ENCODE assay signal across 8 cellular contexts in the genomic region with DNA sequence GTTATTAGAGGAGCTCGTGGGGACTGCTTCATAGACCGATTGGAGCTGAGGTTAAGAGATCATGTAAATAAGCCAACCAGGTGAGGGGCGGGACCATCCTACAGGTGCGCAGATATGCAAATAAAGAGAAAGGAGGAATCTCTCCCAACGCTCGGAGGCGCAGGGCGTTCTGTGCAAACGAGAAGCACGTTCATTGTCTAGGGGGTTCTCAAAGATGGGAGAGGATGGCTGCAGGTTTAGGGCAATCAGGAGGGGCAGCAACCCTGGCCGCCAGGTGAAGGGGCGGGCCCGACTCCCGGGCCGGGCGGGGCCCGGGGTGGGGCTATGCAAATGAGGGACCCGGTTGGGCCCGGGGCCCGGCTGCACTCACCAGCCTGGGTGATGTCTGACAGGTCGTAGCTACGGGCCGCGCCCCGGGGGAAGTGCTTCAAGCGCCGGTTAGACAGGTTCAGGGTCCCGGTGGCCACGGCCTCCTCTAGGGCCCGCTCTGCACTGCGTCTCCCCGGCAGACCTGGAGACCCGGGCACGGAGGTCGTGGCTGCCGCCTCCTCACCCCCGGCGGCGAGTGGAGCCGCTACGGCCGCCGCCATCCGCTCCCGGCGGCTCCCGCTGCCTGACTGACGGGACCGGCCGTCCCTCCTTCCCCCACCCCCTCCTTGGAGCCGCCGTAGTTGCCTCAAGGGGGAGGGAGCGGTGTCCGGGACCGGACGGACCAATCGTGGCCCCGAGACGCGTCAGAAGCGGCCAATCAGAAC. TPM values are rescaled to one million over a fixed set of nuclear protein-coding genes. Genes with fewer than 3 reads are reported as not detected.
DNase-seq lines count a peak whose midpoint lies in the region; ATAC-seq and TF ChIP-seq lines count a peak whose summit lies in the region.

A gene with protein sequence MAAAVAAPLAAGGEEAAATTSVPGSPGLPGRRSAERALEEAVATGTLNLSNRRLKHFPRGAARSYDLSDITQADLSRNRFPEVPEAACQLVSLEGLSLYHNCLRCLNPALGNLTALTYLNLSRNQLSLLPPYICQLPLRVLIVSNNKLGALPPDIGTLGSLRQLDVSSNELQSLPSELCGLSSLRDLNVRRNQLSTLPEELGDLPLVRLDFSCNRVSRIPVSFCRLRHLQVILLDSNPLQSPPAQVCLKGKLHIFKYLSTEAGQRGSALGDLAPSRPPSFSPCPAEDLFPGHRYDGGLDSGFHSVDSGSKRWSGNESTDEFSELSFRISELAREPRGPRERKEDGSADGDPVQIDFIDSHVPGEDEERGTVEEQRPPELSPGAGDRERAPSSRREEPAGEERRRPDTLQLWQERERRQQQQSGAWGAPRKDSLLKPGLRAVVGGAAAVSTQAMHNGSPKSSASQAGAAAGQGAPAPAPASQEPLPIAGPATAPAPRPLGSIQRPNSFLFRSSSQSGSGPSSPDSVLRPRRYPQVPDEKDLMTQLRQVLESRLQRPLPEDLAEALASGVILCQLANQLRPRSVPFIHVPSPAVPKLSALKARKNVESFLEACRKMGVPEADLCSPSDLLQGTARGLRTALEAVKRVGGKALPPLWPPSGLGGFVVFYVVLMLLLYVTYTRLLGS (minus strand): TSS at position 619 of the 755 bp plus-strand sequence. CDS start 29 bp downstream, at position 590.

- H3K79me2 ChIP-seq in PC-3 (ENCODE audit: low read length) (peaks cover 24% of the 10 kb centered on the region), parathyroid adenoma (peaks cover 3% of the 10 kb centered on the region)

- H3K27me3 ChIP-seq in PC-3 (ENCODE audit: low read length): no peaks in the 10 kb centered on the region
- H3K27me3 ChIP-seq in parathyroid adenoma (ENCODE audit: control insufficient read depth, insufficient read depth, low read length): no peaks in the 10 kb centered on the region

- H3K9ac ChIP-seq in PC-3 (ENCODE audit: low read length) (peak within 1 kb of the TSS; percentile 94), parathyroid adenoma (peak within 1 kb of the TSS; percentile 98)

- H3K4me3 ChIP-seq in PC-3 (ENCODE audit: low read length) (peak within 1 kb of the TSS; percentile 78), parathyroid adenoma (ENCODE audit: low read depth, low read length) (peak within 1 kb of the TSS; percentile 99)

- TF ChIP-seq CTCF in 22Rv1 (IDR thresholded peaks at IDR 0.05) (0 out of 2 replicates have a peak, but pooled peaks have one; percentile 9), PC-3 (conservative IDR thresholded peaks at IDR 0.05; ENCODE audit: low read depth, low read length) (no peak), parathyroid adenoma (IDR thresholded peaks at IDR 0.05) (no peak)

- ATAC-seq in GM18517 (IDR thresholded peaks at IDR 0.05; ENCODE audit: unreplicated experiment) (peak; percentile 30), HG03108 (IDR thresholded peaks at IDR 0.05; ENCODE audit: unreplicated experiment) (peak; percentile 21), PC-3 (peak; percentile 34)

- peak within 1 kb of the TSS; percentile 86 for H3K4me2 ChIP-seq in PC-3 (ENCODE audit: low read length)
- peak within 1 kb of the TSS; percentile 87 for H3K4me2 ChIP-seq in parathyroid adenoma (ENCODE audit: low read length)

- no peaks in the 10 kb centered on the region for H4K20me1 ChIP-seq in PC-3 (ENCODE audit: low read length)

- H3K9me2 ChIP-seq in PC-3 (replicated peaks; ENCODE audit: low read length): no peaks in the 10 kb centered on the region

- intact Hi-C loops in PC-3 (cut with micrococcal nuclease): loop anchor here (1.0 to 5.0 kb wide), 5 partner anchors 19 to 156 kb away; a partner anchor contains a TSS

- DNase-seq in PC-3 (peak; percentile 57), activated gamma-delta T cell treated with Interleukin-2 at 50 U/mL for 16 hours (peak; percentile 52), glomerular endothelial cell (ENCODE audit: extremely low read depth, low read depth, low spot score) (no peak), medulla oblongata (ENCODE audit: extremely low spot score) (no peak)

- peaks cover 6% of the 10 kb centered on the region; the same call in 1 of the 2 replicates for H3K36me3 ChIP-seq in PC-3 (ENCODE audit: low read depth, low read length)
- H3K36me3 ChIP-seq in parathyroid adenoma (ENCODE audit: control insufficient read depth, insufficient read depth, low read length): no peaks in the 10 kb centered on the region

- BruUV-seq in PC-3 (replicated peaks; lab: Mats Ljungman, UMichigan): no TSS peak

- H3K9me3 ChIP-seq in PC-3 (ENCODE audit: low read length): no peaks in the 10 kb centered on the region
- no peaks in the 10 kb centered on the region for H3K9me3 ChIP-seq in parathyroid adenoma (ENCODE audit: control insufficient read depth, low read length)

- no peaks in the 10 kb centered on the region for H3F3A ChIP-seq in PC-3 (ENCODE audit: low read length, unreplicated experiment)

- H3K27ac ChIP-seq in 22Rv1 (peak within 1 kb of the TSS; percentile 100), PC-3 (ENCODE audit: low read length) (peak within 1 kb of the TSS; percentile 77), parathyroid adenoma (peak within 1 kb of the TSS; percentile 95)

- H3K4me1 ChIP-seq in PC-3 (ENCODE audit: insufficient read depth, low read length): peaks cover 17% of the 10 kb centered on the region
- peaks cover 21% of the 10 kb centered on the region for H3K4me1 ChIP-seq in parathyroid adenoma

- POLR2A ChIA-PET in PC-3 (lab: Charles Lee; ENCODE audit: unreplicated experiment): interaction anchor here (0.5 to 1.6 kb wide), 7 partner anchors 20 to 723 kb away, joined by 3 to 12 read pairs (median 6); a partner anchor contains a TSS

- peak within 1 kb of the TSS; percentile 80 for H2AFZ ChIP-seq in PC-3 (ENCODE audit: low read length)
- peak within 1 kb of the TSS; percentile 89 for H2AFZ ChIP-seq in parathyroid adenoma

- CTCF ChIA-PET in PC-3 (lab: Charles Lee): interaction anchor here (0.5 to 1.3 kb wide), 13 partner anchors 26 to 499 kb away, joined by 3 to 6 read pairs (median 3); a partner anchor contains a TSS

RNA-seq across cellular contexts. Expression of the gene that starts here (rescaled TPM):
- total RNA-seq in PC-3 (2014; rRNA removed) (15.6 and 28.7 TPM in 2 replicates), glomerular endothelial cell (42.4 and 93.0 TPM in 2 replicates)

Comparison
In these comparisons a context has a peak if more than half of its experiments do, and no peak if none do; other contexts are left out.
1. DNase-seq: peak in PC-3 (single experiment) and activated gamma-delta T cell treated with Interleukin-2 at 50 U/mL for 16 hours (single experiment); none in glomerular endothelial cell (single experiment) and medulla oblongata (single experiment).
2. Peak in every context shown above with its lines, with median percentiles within 50 percentile points of each other: H3K27ac ChIP-seq and ATAC-seq.